In the genomic region with DNA sequence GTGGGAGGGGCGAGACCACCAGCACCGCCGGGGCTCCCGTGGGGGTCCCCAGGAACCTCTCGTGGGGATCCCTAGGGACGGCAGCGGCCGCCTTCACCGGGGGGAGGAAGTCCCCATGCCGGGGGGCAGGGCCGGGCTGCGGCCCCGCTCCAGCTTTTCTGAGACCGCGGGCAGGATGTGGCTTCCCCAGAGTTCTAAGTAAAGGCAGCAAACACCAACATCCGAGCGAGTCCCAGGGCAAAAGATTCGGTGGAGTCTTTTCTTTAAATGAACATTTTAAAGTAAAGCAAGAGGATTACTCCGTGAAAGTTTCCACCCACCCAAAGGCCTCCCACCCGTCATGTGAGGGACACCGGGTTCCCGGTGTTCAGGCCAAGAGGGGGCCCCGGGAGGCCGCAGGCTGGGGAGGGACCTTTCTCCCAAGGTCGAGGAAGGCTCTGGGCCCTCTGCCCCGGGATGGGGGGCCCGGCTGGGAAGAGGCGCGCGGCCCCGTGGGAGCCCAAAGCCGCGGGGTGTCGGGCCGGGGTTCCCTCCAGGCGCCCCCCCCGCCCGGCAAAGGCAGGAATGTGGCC, we compare ENCODE assay signal across 8 cellular contexts. TPM values are rescaled to one million over a fixed set of nuclear protein-coding genes. Genes with fewer than 3 reads are reported as not detected.
DNase-seq lines count a peak whose midpoint lies in the region; ATAC-seq and TF ChIP-seq lines count a peak whose summit lies in the region.

No MANE protein-coding gene starts in this region.

- ATAC-seq in HG03066 (IDR thresholded peaks at IDR 0.05; ENCODE audit: low read depth, unreplicated experiment) (peak; percentile 59), aorta (ENCODE audit: low FRiP score) (peak; percentile 57), GM21381 (IDR thresholded peaks at IDR 0.05; ENCODE audit: unreplicated experiment) (no peak)

- peak overlapping the region; percentile 57 for H3K9ac ChIP-seq in fibroblast of lung (ENCODE audit: insufficient read depth, low read length)

- intact Hi-C loops in CD14-positive monocyte (cut with micrococcal nuclease): no loop called here
- intact Hi-C loops in aorta (cut with DNase I): no loop called here

- TF ChIP-seq CTCF in CD14-positive monocyte (IDR thresholded peaks at IDR 0.05) (no peak), fibroblast of lung (conservative IDR thresholded peaks at IDR 0.05 in 1 of 2, IDR thresholded peaks at IDR 0.05 in 1 of 2; ENCODE audit: low read depth in 1 of 2, low read length in 2 of 2) (no peak), osteoblast (IDR thresholded peaks at IDR 0.05; ENCODE audit: extremely low read depth, low read depth, low read length) (no peak)

- peaks cover 3% of the 10 kb centered on the region for H3K27me3 ChIP-seq in fibroblast of lung (ENCODE audit: control insufficient read depth, insufficient read depth, low read length)
- no peaks in the 10 kb centered on the region for H3K27me3 ChIP-seq in osteoblast (ENCODE audit: insufficient read depth, low read length)
- H3K27me3 ChIP-seq in aorta (ENCODE audit: control insufficient read depth in 1 of 2, insufficient read depth in 2 of 2, low read length in 1 of 2): no peaks in the 10 kb centered on the region

- H3K4me2 ChIP-seq in fibroblast of lung (ENCODE audit: extremely low read depth, insufficient read depth, low read length): peak overlapping the region; percentile 62
- peak overlapping the region; percentile 82 for H3K4me2 ChIP-seq in osteoblast (ENCODE audit: insufficient read depth, low read length)

- peaks cover 0 to 7% of the 10 kb centered on the region in 2 donors for H3K36me3 Mint-ChIP-seq in CD14-positive monocyte

- H3K4me3 Mint-ChIP-seq in CD14-positive monocyte: peak overlapping the region; percentile 95 to 96

- peaks cover 5% of the 10 kb centered on the region for H3K79me2 ChIP-seq in fibroblast of lung (ENCODE audit: control insufficient read depth, insufficient read depth, low read length)
- peaks cover 6% of the 10 kb centered on the region for H3K79me2 ChIP-seq in osteoblast (ENCODE audit: insufficient read depth, low read length)

- H3K27ac ChIP-seq in fibroblast of lung (ENCODE audit: insufficient read depth, low read length) (peak overlapping the region; percentile 47), osteoblast (ENCODE audit: low read depth, low read length) (peak overlapping the region; percentile 56), aorta (ENCODE audit: low read depth in 1 of 2, low read length in 2 of 2) (no peak overlapping the region)

- 1% methylated on average over 34 to 38 of the region's 38 CpGs for WGBS in aorta, 2 donors

- H2AFZ ChIP-seq in fibroblast of lung (ENCODE audit: low read length): peak overlapping the region; percentile 5
- H2AFZ ChIP-seq in osteoblast (ENCODE audit: low read length): peak overlapping the region; percentile 85

- no peaks in the 10 kb centered on the region for H4K20me1 ChIP-seq in fibroblast of lung (ENCODE audit: control insufficient read depth, extremely low read depth, insufficient read depth, low read length)
- H4K20me1 ChIP-seq in osteoblast (ENCODE audit: insufficient read depth, low read length): no peaks in the 10 kb centered on the region

- H3K27ac Mint-ChIP-seq in CD14-positive monocyte: peak overlapping the region; percentile 36 to 95 (median 80)

- DNase-seq in CD14-positive monocyte (ENCODE audit: low spot score) (no peak), fibroblast of lung (ENCODE audit: low read depth in 2 of 2) (peak; percentile 38 to 55), osteoblast (ENCODE audit: insufficient read length, low spot score, missing footprints) (peak; percentile 91), aorta (peak; percentile 70 to 76), NCI-H2196 treated with DMSO at 0.1 percent for 48 hours (lab: John Stamatoyannopoulos, UW; ENCODE audit: unreplicated experiment) (no peak)
- peak; percentile 35 to 61 (median 40) for DNase-seq in activated CD8-positive, alpha-beta memory T cell treated with anti-CD3 and anti-CD28 coated beads for 48 hours (ENCODE audit: low read depth in 2 of 3, low spot score in 2 of 3)

- H3K36me3 ChIP-seq in fibroblast of lung (ENCODE audit: control insufficient read depth, insufficient read depth, low read length): no peaks in the 10 kb centered on the region
- H3K36me3 ChIP-seq in osteoblast (ENCODE audit: insufficient read depth, low read length): no peaks in the 10 kb centered on the region
- H3K36me3 ChIP-seq in aorta (ENCODE audit: control insufficient read depth in 1 of 2, insufficient read depth in 2 of 2, low read length in 1 of 2): no peaks in the 10 kb centered on the region

- H3K4me3 ChIP-seq in fibroblast of lung (replicated peaks in 1 of 4; ENCODE audit: control extremely low read depth in 1 of 4, insufficient read depth in 1 of 4, low read depth in 3 of 4, low read length in 4 of 4) (peak overlapping the region; percentile 41 to 63 (median 56)), osteoblast (ENCODE audit: insufficient read depth, low read length) (peak overlapping the region; percentile 72), aorta (ENCODE audit: low read length in 2 of 2) (peak overlapping the region; percentile 59 to 78)

- H3K4me1 ChIP-seq in fibroblast of lung (ENCODE audit: control insufficient read depth, extremely low read depth, insufficient read depth, low read length): peaks cover 3% of the 10 kb centered on the region
- H3K4me1 ChIP-seq in osteoblast (ENCODE audit: insufficient read depth, low read length): peaks cover 7% of the 10 kb centered on the region
- H3K4me1 ChIP-seq in aorta (ENCODE audit: control insufficient read depth in 1 of 2, insufficient read depth in 2 of 2, low read length in 2 of 2): no peaks in the 10 kb centered on the region

- no peaks in the 10 kb centered on the region for H3K9me3 ChIP-seq in fibroblast of lung (ENCODE audit: control insufficient read depth, insufficient read depth, low read depth, low read length)
- no peaks in the 10 kb centered on the region for H3K9me3 ChIP-seq in osteoblast (ENCODE audit: low read depth, low read length)
- no peaks in the 10 kb centered on the region for H3K9me3 ChIP-seq in aorta (ENCODE audit: control insufficient read depth, low read length)

- H3K4me1 Mint-ChIP-seq in CD14-positive monocyte: peaks cover 35% of the 10 kb centered on the region

- H3K27me3 Mint-ChIP-seq in CD14-positive monocyte (ENCODE audit: low read depth in 3 of 3): peaks cover 2 to 8% (median 6%) of the 10 kb centered on the region in 3 donors

- H3K9me3 Mint-ChIP-seq in CD14-positive monocyte: peaks cover 0 to 1% (median 0%) of the 10 kb centered on the region in 7 donors

RNA-seq across cellular contexts. Expression of gene RFLNB, which starts 44.1 kb away (rescaled TPM):
- 10 to 100 TPM; 19.8 to 22.0 TPM for polyA plus RNA-seq in CD14-positive monocyte
- total RNA-seq in fibroblast of lung: 13.6 and 13.7 TPM in 2 replicates
- 6.9 and 12.1 TPM in 2 replicates for polyA plus RNA-seq in fibroblast of lung
- 13.2 and 20.8 TPM in 2 replicates for polyA plus RNA-seq in fibroblast of lung (2012)
- polyA minus RNA-seq in fibroblast of lung (ENCODE audit: low replicate concordance): 8.1 and 11.7 TPM in 2 replicates
- total RNA-seq in osteoblast: 19.5 and 24.2 TPM in 2 replicates
- 10 to 100 TPM; 13.3 to 24.7 TPM for total RNA-seq in aorta
- polyA plus RNA-seq in aorta: 10 to 100 TPM in 1 of 2 donors, 1 to 10 TPM in 1; 5.7 to 20.2 TPM

Comparison
In these comparisons a context has a peak if more than half of its experiments do, and no peak if none do; other contexts are left out.
1. DNase-seq: peak in activated CD8-positive, alpha-beta memory T cell treated with anti-CD3 and anti-CD28 coated beads for 48 hours (3 of 3), fibroblast of lung (2 of 2), osteoblast (single experiment) and aorta (2 of 2); none in CD14-positive monocyte (single experiment) and NCI-H2196 treated with DMSO at 0.1 percent for 48 hours (single experiment).
2. H3K27ac ChIP-seq: peak in fibroblast of lung (single experiment) and osteoblast (single experiment); none in aorta (0 of 2).
3. Peak in every context shown above with its lines, with median percentiles within 50 percentile points of each other: H3K4me3 ChIP-seq.